In genomic region chr11:133987221-133987620, GRCh38 we compare ENCODE assay signal across 1 cellular context.
TF ChIP-seq lines count a peak whose summit lies in the region.

No MANE protein-coding gene starts in this region.

TF ChIP-seq in SK-N-SH treated with all-trans-retinoic acid at 6 μM for 48 hours, 23 proteins besides CTCF, POLR2A, EP300 and RAD21 (continued from another document):
- TF ChIP-seq TSHZ2 (CRISPR knock-in tag; IDR thresholded peaks at IDR 0.05) (no peak), RARB (CRISPR knock-in tag; IDR thresholded peaks at IDR 0.05) (no peak), CSDC2 (CRISPR knock-in tag; IDR thresholded peaks at IDR 0.05) (no peak)
